ENCODE assay signal across 21 cellular contexts in the genomic region with DNA sequence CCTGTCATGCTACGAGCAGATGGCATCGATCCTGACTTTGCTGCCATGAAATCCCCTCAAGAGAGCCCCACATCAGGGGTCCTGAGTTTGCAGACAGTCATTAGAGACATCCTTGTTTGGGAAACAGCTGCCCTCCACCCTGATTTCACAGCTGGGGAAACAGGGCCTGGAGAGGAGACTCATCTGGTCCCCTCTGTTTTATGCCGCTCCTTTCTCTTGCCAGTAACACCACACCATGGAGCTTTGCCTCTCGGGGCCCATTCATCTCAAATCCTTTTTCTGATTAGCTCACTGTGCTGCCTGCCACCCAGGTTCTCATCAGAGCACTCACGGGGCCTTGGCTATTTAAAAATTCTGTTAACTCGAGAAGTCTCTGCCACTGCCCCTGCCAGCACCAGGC. TPM values are rescaled to one million over a fixed set of nuclear protein-coding genes. Genes with fewer than 3 reads are reported as not detected.
"Had no signal": no experiment of that assay in that cellular context is flagged by ENCODE, and none has a peak within 500 bp of the region (broad histone marks: within the 10 kb centered on the region; RNA-seq: fewer than 3 reads in every experiment).

No MANE protein-coding gene starts in this region.

- H3K4me3 ChIP-seq: gastrocnemius medialis, heart left ventricle, left ventricle myocardium inferior, thyroid gland had no signal

- H3K27me3 ChIP-seq: brain microvascular endothelial cell, gastrocnemius medialis, heart left ventricle, thyroid gland had no signal

- H3K9me3 ChIP-seq: gastrocnemius medialis, heart left ventricle, left ventricle myocardium inferior, thyroid gland had no signal

- H3K36me3 ChIP-seq: brain microvascular endothelial cell, gastrocnemius medialis, heart left ventricle, left ventricle myocardium inferior, thyroid gland had no signal

- ATAC-seq: activated CD8-positive, alpha-beta T cell treated with anti-CD3 and anti-CD28 coated beads, Interleukin-2, amount 10 ng/mL, durations not matched to agents 7 days and 5 days; gastrocnemius medialis; heart left ventricle had no signal

- H3K4me1 ChIP-seq: gastrocnemius medialis, heart left ventricle, left ventricle myocardium inferior, thyroid gland had no signal

- H3K27ac ChIP-seq: brain microvascular endothelial cell, gastrocnemius medialis, heart left ventricle, left ventricle myocardium inferior, thyroid gland had no signal

- DNase-seq: activated CD4-positive, alpha-beta T cell treated with anti-CD3 and anti-CD28 coated beads, Interleukin-2, amount 10 ng/mL, durations not matched to agents 7 days and 5 days; activated CD8-positive, alpha-beta T cell treated with anti-CD3 and anti-CD28 coated beads, Interleukin-2, amount 10 ng/mL, durations not matched to agents 7 days and 5 days; activated naive CD4-positive, alpha-beta T cell treated with anti-CD3 and anti-CD28 coated beads for 36 hours; activated T-cell treated with anti-CD3 and anti-CD28 coated beads, Interleukin-2, amount 50 U/mL, for 24 hours; brain microvascular endothelial cell; central memory CD4-positive, alpha-beta T cell; gastrocnemius medialis; heart left ventricle; kidney glomerular epithelial cell; left ventricle myocardium inferior; mammary epithelial cell; midbrain; posterior cingulate gyrus; stimulated activated CD4-positive, alpha-beta T cell treated with anti-CD3 and anti-CD28 coated beads, Interleukin-12 subunit alpha, Interleukin-12 subunit beta, amount 100 ng/mL, for 4 hours; stimulated activated CD4-positive, alpha-beta T cell treated with anti-CD3 and anti-CD28 coated beads, Interleukin-1b, Interleukin-23, amount 100 ng/mL, for 48 hours; stimulated activated naive CD4-positive, alpha-beta T cell treated with Interleukin-2 at 50 U/mL for 16 hours; T1000; thyroid gland had no signal

- FAIRE-seq: colon had no signal

RNA-seq across cellular contexts. Expression of gene C5orf58, which starts 36.9 kb away (rescaled TPM):
- total RNA-seq: activated CD4-positive, alpha-beta T cell treated with anti-CD3 and anti-CD28 coated beads, Interleukin-2, amount 10 ng/mL, durations not matched to agents 7 days and 5 days; activated CD8-positive, alpha-beta T cell treated with anti-CD3 and anti-CD28 coated beads, Interleukin-2, amount 10 ng/mL, durations not matched to agents 7 days and 5 days; activated naive CD4-positive, alpha-beta T cell treated with anti-CD3 and anti-CD28 coated beads for 36 hours; activated T-helper 2 cell treated with anti-CD3 and anti-CD28 coated beads, Interferon-gamma antibody, Interleukin-2, Interleukin-4, amounts not matched to agents 10 μg/mL and 5 μg/mL and 100 μg/mL, durations not matched to agents 14 hours and 24 hours and 36 hours; gastrocnemius medialis; heart left ventricle; mammary epithelial cell; thyroid gland; urinary bladder had no signal
- polyA plus RNA-seq: heart left ventricle, mammary epithelial cell had no signal
